Comparison of ENCODE assay signal across 8 cellular contexts in genomic region chr9:113523421-113524141, GRCh38.
DNase-seq lines count a peak whose midpoint lies in the region; FAIRE-seq and TF ChIP-seq lines count a peak whose summit lies in the region.

No MANE protein-coding gene starts in this region.

- no peaks in the 10 kb centered on the region for H3K9me3 Mint-ChIP-seq in IgD-negative memory B cell

- no peaks in the 10 kb centered on the region for H3K36me3 Mint-ChIP-seq in IgD-negative memory B cell

- FAIRE-seq in urothelium cell line (lab: Jason Lieb, UNC): no peak

- peak overlapping the region; percentile 21 to 85 (median 72) for H3K4me3 Mint-ChIP-seq in IgD-negative memory B cell

- H3K27me3 Mint-ChIP-seq in IgD-negative memory B cell: no peaks in the 10 kb centered on the region

- H3K27ac Mint-ChIP-seq in IgD-negative memory B cell: peak overlapping the region in 2 of 3 donors; percentile 39 to 90

- intact Hi-C loops in cardiac septum (cut with DNase I): loop anchor here (10.0 kb wide), 1 partner anchor 131 kb away; no protein-coding TSS in a partner anchor

- no peak for TF ChIP-seq CTCF in GM20000 (IDR thresholded peaks at IDR 0.05; ENCODE audit: extremely low read depth, missing control alignments)

- peaks cover 25 to 26% (median 26%) of the 10 kb centered on the region in 3 donors for H3K4me1 Mint-ChIP-seq in IgD-negative memory B cell

- DNase-seq in Ammon's horn (ENCODE audit: low spot score) (peak; percentile 65), GM20000 (ENCODE audit: low spot score) (peak; percentile 73), cardiac septum (ENCODE audit: low spot score) (peak; percentile 87), urothelium cell line (ENCODE audit: low spot score) (no peak), occipital lobe (lab: John Stamatoyannopoulos, UW) (no peak)
- peak; percentile 75 for DNase-seq in activated CD8-positive, alpha-beta memory T cell treated with anti-CD3 and anti-CD28 coated beads, Interleukin-2, amount 50 U/mL, for 4 hours
- DNase-seq in stimulated activated CD4-positive, alpha-beta T cell treated with anti-CD3 and anti-CD28 coated beads, Interleukin-2, amount 100 ng/mL, for 4 hours (ENCODE audit: low read depth): peak; percentile 54

Comparison
In these comparisons a context has a peak if more than half of its experiments do, and no peak if none do; other contexts are left out.
1. DNase-seq: peak in Ammon's horn (single experiment), GM20000 (single experiment), activated CD8-positive, alpha-beta memory T cell treated with anti-CD3 and anti-CD28 coated beads, Interleukin-2, amount 50 U/mL, for 4 hours (single experiment), cardiac septum (single experiment) and stimulated activated CD4-positive, alpha-beta T cell treated with anti-CD3 and anti-CD28 coated beads, Interleukin-2, amount 100 ng/mL, for 4 hours (single experiment); none in urothelium cell line (single experiment) and occipital lobe (single experiment).